ENCODE assay signal across 29 cellular contexts in the genomic region with DNA sequence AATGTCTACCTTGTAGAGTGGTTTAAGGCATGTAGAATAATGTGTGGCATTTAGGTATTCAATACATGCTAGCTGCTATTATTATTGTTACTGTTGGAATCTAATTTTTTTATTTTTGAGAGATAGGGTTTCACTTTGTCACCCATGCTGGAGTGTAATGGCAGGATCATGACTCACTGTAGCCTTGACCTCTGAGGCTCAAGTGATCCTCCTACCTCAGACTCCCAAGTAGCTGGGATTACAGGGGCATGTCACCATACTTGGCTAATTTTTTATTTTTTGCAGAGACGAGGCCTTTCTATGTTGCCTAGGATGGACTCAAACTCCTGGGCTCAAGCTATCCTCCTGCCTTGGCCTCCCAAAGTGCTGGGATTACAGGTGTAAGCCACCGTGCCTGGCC.
"Had no signal": no experiment of that assay in that cellular context is flagged by ENCODE, and none has a peak within 500 bp of the region (broad histone marks: within the 10 kb centered on the region; RNA-seq: fewer than 3 reads in every experiment).

No MANE protein-coding gene starts in this region.

- H3K9me3 Mint-ChIP-seq: activated B cell treated with CpG ODN at 0.5 μM for 24 hours; activated naive CD4-positive, alpha-beta T cell treated with anti-CD3 and anti-CD28 coated beads, Interleukin-2, amount 50 U/mL, for 24 hours; activated T-helper 2 cell treated with anti-CD3 and anti-CD28 coated beads, Interferon-gamma antibody, Interleukin-2, Interleukin-4, amounts not matched to agents 10 μg/mL and 5 μg/mL and 100 μg/mL, durations not matched to agents 14 hours and 24 hours and 36 hours; T-helper 2 cell treated with Interferon-gamma antibody and Interleukin-4, amounts not matched to agents 5 μg/mL and 100 μg/mL, for 36 hours had no signal

- H3K27me3 Mint-ChIP-seq: activated B cell treated with CpG ODN at 0.5 μM for 24 hours; activated CD4-positive, alpha-beta memory T cell treated with anti-CD3 and anti-CD28 coated beads for 36 hours; activated naive CD4-positive, alpha-beta T cell treated with anti-CD3 and anti-CD28 coated beads, Interleukin-2, amount 50 U/mL, for 24 hours had no signal

- FAIRE-seq: TTC549 had no signal

- H3K27me3 ChIP-seq: brain microvascular endothelial cell, MG63, SJCRH30 had no signal

- H3K36me3 ChIP-seq: brain microvascular endothelial cell, MG63, SJCRH30 had no signal

- H3K27ac Mint-ChIP-seq: activated B cell treated with CpG ODN at 0.5 μM for 24 hours; activated CD4-positive, alpha-beta memory T cell treated with anti-CD3 and anti-CD28 coated beads for 36 hours; activated T-helper 2 cell treated with anti-CD3 and anti-CD28 coated beads, Interferon-gamma antibody, Interleukin-2, Interleukin-4, amounts not matched to agents 10 μg/mL and 5 μg/mL and 100 μg/mL, durations not matched to agents 14 hours and 24 hours and 36 hours; T-helper 2 cell treated with Interferon-gamma antibody and Interleukin-4, amounts not matched to agents 5 μg/mL and 100 μg/mL, for 36 hours had no signal

- H3K4me3 ChIP-seq: MG63, SJCRH30, SK-N-MC had no signal

- H3K4me1 ChIP-seq: SJCRH30 had no signal

- H3K9me3 ChIP-seq: MG63, SJCRH30 had no signal

- DNase-seq: activated B cell treated with CpG ODN at 0.5 μM for 24 hours; activated CD4-positive, alpha-beta memory T cell treated with anti-CD3 and anti-CD28 coated beads for 36 hours; activated CD4-positive, alpha-beta T cell treated with anti-CD3 and anti-CD28 coated beads for 4 hours; activated CD4-positive, alpha-beta T cell treated with anti-CD3 and anti-CD28 coated beads, Interleukin-2, amount 50 U/mL, for 1 hour; activated CD4-positive, CD25-positive, alpha-beta regulatory T cell treated with anti-CD3 and anti-CD28 coated beads, Interleukin-2, amount 50 U/mL, for 72 hours; activated CD8-positive, alpha-beta memory T cell treated with anti-CD3 and anti-CD28 coated beads, Interleukin-2, amount 50 U/mL, for 48 hours; activated gamma-delta T cell; activated naive CD4-positive, alpha-beta T cell treated with Interleukin-2 at 50 U/mL for 16 hours; anterior cingulate cortex; brain microvascular endothelial cell; central memory CD4-positive, alpha-beta T cell; Kasumi-1; MG63; NCI-H1048; NCI-H1105 treated with DMSO at 0.1 percent for 48 hours; NCI-H1436; NCI-H1694; NCI-H1930; NCI-H2081 treated with DMSO at 0.1 percent for 48 hours; NCI-H345; NCI-H524 treated with DMSO at 0.1 percent for 48 hours; SHP77; SJCRH30 had no signal

- H3K4me3 Mint-ChIP-seq: activated B cell treated with CpG ODN at 0.5 μM for 24 hours; activated CD4-positive, alpha-beta memory T cell treated with anti-CD3 and anti-CD28 coated beads for 36 hours; T-helper 2 cell treated with Interferon-gamma antibody and Interleukin-4, amounts not matched to agents 5 μg/mL and 100 μg/mL, for 36 hours had no signal

- ATAC-seq: Panc1 had no signal

- H3K27ac ChIP-seq: brain microvascular endothelial cell, SJCRH30 had no signal
